26 cellular contexts compared by ENCODE assay signal in genomic region chr14:85093631-85094330, GRCh38.
DNase-seq lines count a peak whose midpoint lies in the region; ATAC-seq and TF ChIP-seq lines count a peak whose summit lies in the region.
"Had no signal": no experiment of that assay in that cellular context is flagged by ENCODE, and none has a peak within 500 bp of the region (broad histone marks: within the 10 kb centered on the region; RNA-seq: fewer than 3 reads in every experiment).

No MANE protein-coding gene starts in this region.

- intact Hi-C loops in thyroid gland (cut with DNase I), result no loop called here

- no peaks in the 10 kb centered on the region for H3K9me3 ChIP-seq in thoracic aorta
- H3K9me3 ChIP-seq in thyroid gland, result no peaks in the 10 kb centered on the region
- H3K9me3 ChIP-seq: adrenal gland, BE2C, left lung, ovary, Peyer's patch, right atrium auricular region, SJSA1, spleen, suprapubic skin, vagina had no signal

- 86 to 87% methylated on average over 5 of the region's 5 CpGs for WGBS in thyroid gland, 2 donors

- TF ChIP-seq CTCF in astrocyte of the cerebellum (IDR thresholded peaks at IDR 0.05; ENCODE audit: low read depth, low read length, missing control alignments) (no peak), fibroblast of pulmonary artery (IDR thresholded peaks at IDR 0.05; ENCODE audit: low read length, missing control alignments) (no peak), thoracic aorta (IDR thresholded peaks at IDR 0.05) (no peak), thyroid gland (IDR thresholded peaks at IDR 0.05) (no peak)

- H3K27ac ChIP-seq in thoracic aorta (no peak overlapping the region), thyroid gland (no peak overlapping the region)
- H3K27ac ChIP-seq: adrenal gland, left lung, ovary, Peyer's patch, right atrium auricular region, SJSA1, spleen, suprapubic skin, vagina had no signal

- H3K36me3 ChIP-seq in thoracic aorta, result no peaks in the 10 kb centered on the region
- no peaks in the 10 kb centered on the region for H3K36me3 ChIP-seq in thyroid gland
- H3K36me3 ChIP-seq: adrenal gland, BE2C, left lung, ovary, Peyer's patch, right atrium auricular region, SJSA1, spleen, suprapubic skin, vagina had no signal

- peak; percentile 21 for DNase-seq in GM04504 (ENCODE audit: low read depth)
- DNase-seq in astrocyte of the cerebellum (ENCODE audit: low read depth), result peak; percentile 32
- DNase-seq in fibroblast of pulmonary artery (ENCODE audit: low read depth), result peak; percentile 8
- no peak for DNase-seq in thoracic aorta (ENCODE audit: low spot score)
- no peak for DNase-seq in NK-92 treated with Interleukin-12 subunit alpha and Interleukin-12 subunit beta, amount 100 ng/mL, for 24 hours (lab: John Stamatoyannopoulos, UW)
- no peak for DNase-seq in thyroid gland
- DNase-seq in ecto neural progenitor cell (ENCODE audit: low spot score), result no peak
- DNase-seq: activated T-cell treated with anti-CD3 and anti-CD28 coated beads, Interleukin-2, amount 50 U/mL, for 24 hours; adrenal gland; BE2C; DMS53; GDM1; KBM-7; left lung; natural killer cell; NCI-H1436; NCI-H2107; ovary; Peyer's patch; spleen; stimulated activated CD4-positive, alpha-beta T cell treated with anti-CD3 and anti-CD28 coated beads, Interleukin-2, amount 100 ng/mL, for 48 hours had no signal

- no peaks in the 10 kb centered on the region for H3K27me3 ChIP-seq in thoracic aorta (replicated peaks; ENCODE audit: insufficient read depth)
- H3K27me3 ChIP-seq in thyroid gland, result no peaks in the 10 kb centered on the region
- H3K27me3 ChIP-seq: adrenal gland, BE2C, left lung, ovary, Peyer's patch, right atrium auricular region, SJSA1, spleen, suprapubic skin, vagina had no signal

- in situ Hi-C loops in astrocyte of the cerebellum (cut with HindIII; ENCODE audit: low sequenced_read_pairs), result no loop called here

- TF ChIP-seq POLR2A in thyroid gland (IDR thresholded peaks at IDR 0.05), result no peak

- ATAC-seq in thoracic aorta (ENCODE audit: insufficient number of reproducible peaks, low FRiP score, low read depth), result peak; percentile 36
- ATAC-seq: left lung; natural killer cell; stimulated activated effector memory CD8-positive, alpha-beta T cell treated with anti-CD3 and anti-CD28 coated beads, Interleukin-12 subunit alpha, Interleukin-12 subunit beta, amount 100 ng/mL, for 72 hours had no signal

- H3K4me3 ChIP-seq in astrocyte of the cerebellum (ENCODE audit: low read depth, low read length) (no peak overlapping the region), fibroblast of pulmonary artery (replicated peaks; ENCODE audit: low read depth, low read length) (no peak overlapping the region), thoracic aorta (no peak overlapping the region), thyroid gland (replicated peaks in 1 of 3) (no peak overlapping the region)
- H3K4me3 ChIP-seq: adrenal gland, left lung, ovary, Peyer's patch, right atrium auricular region, SJSA1, spleen, suprapubic skin, vagina had no signal

- peaks cover 0 to 11% of the 10 kb centered on the region in 2 donors for H3K4me1 ChIP-seq in thoracic aorta (ENCODE audit: control insufficient read depth in 1 of 2, low read depth in 2 of 2)
- no peaks in the 10 kb centered on the region for H3K4me1 ChIP-seq in thyroid gland
- H3K4me1 ChIP-seq: adrenal gland, BE2C, left lung, Peyer's patch, right atrium auricular region, SJSA1, spleen, vagina had no signal

Comparison
In these comparisons a context has a peak if more than half of its experiments do, and no peak if none do; other contexts are left out.
1. DNase-seq: peak in GM04504 (single experiment), astrocyte of the cerebellum (single experiment) and fibroblast of pulmonary artery (single experiment); none in thoracic aorta (single experiment), NK-92 treated with Interleukin-12 subunit alpha and Interleukin-12 subunit beta, amount 100 ng/mL, for 24 hours (single experiment), thyroid gland (0 of 2) and ecto neural progenitor cell (single experiment).